ENCODE assay signal across 1 cellular context in genomic region chr19:38930776-38931761, GRCh38.
TF ChIP-seq lines count a peak whose summit lies in the region.

Gene MRPS12, plus strand, starts transcription at chr19:38930944. Its CDS starts 351 bp downstream, at chr19:38931295.

TF ChIP-seq in K562, 482 proteins besides CTCF, POLR2A, EP300 and RAD21 (continued from another document and continues in another):
- TF ChIP-seq ZBTB5 (IDR thresholded peaks at IDR 0.05): no peak
- TF ChIP-seq ETS1 (conservative IDR thresholded peaks at IDR 0.05; ENCODE audit: control insufficient read depth, low read depth, low read length): no peak; the same call in 1 of the 2 replicates
- peak; percentile 86 for TF ChIP-seq PML (IDR thresholded peaks at IDR 0.05; ENCODE audit: low read length)
- TF ChIP-seq ZZZ3 (IDR thresholded peaks at IDR 0.05): no peak
- no peak for TF ChIP-seq JUNB (CRISPR knock-in tag; conservative IDR thresholded peaks at IDR 0.05)
- peak; percentile 58 for TF ChIP-seq EP400 (IDR thresholded peaks at IDR 0.05)
- no peak for TF ChIP-seq SNRNP70 (optimal IDR thresholded peaks at IDR 0.05; ENCODE audit: low read depth, low read length)
- TF ChIP-seq LCOR (CRISPR knock-in tag; IDR thresholded peaks at IDR 0.05): no peak
- TF ChIP-seq ZNF232 (CRISPR knock-in tag; IDR thresholded peaks at IDR 0.05): no peak
- TF ChIP-seq DACH1 (IDR thresholded peaks at IDR 0.05; ENCODE audit: partially characterized antibody): no peak
- TF ChIP-seq U2AF2 (optimal IDR thresholded peaks at IDR 0.05; ENCODE audit: low read depth, low read length): no peak
- peak; percentile 48 for TF ChIP-seq NKRF (IDR thresholded peaks at IDR 0.05; ENCODE audit: borderline replicate concordance)
- TF ChIP-seq NELFE (IDR thresholded peaks at IDR 0.05; ENCODE audit: insufficient read depth, insufficient read length): no peak
- no peak for TF ChIP-seq MBD1 (CRISPR knock-in tag; IDR thresholded peaks at IDR 0.05)
- peak; percentile 81 for TF ChIP-seq CREB1 (IDR thresholded peaks at IDR 0.05)
- TF ChIP-seq CREB1 (CRISPR knock-in tag; IDR thresholded peaks at IDR 0.05): peak; percentile 86
- TF ChIP-seq POLR2H (tag; IDR thresholded peaks at IDR 0.05; ENCODE audit: low read depth): peak; percentile 74
- TF ChIP-seq ZNF696 (CRISPR knock-in tag; conservative IDR thresholded peaks at IDR 0.05): no peak
- no peak for TF ChIP-seq PBX2 (CRISPR knock-in tag; IDR thresholded peaks at IDR 0.05; ENCODE audit: low read depth)
- peak; percentile 87 for TF ChIP-seq PBX2 (tag; conservative IDR thresholded peaks at IDR 0.05; ENCODE audit: low read depth)
- TF ChIP-seq ZNF395 (CRISPR knock-in tag; IDR thresholded peaks at IDR 0.05): no peak
- no peak for TF ChIP-seq STAT6 (CRISPR knock-in tag; IDR thresholded peaks at IDR 0.05)
- no peak for TF ChIP-seq HNRNPLL (IDR thresholded peaks at IDR 0.05; ENCODE audit: low read depth, low read length, poor library complexity, severe bottlenecking)
- TF ChIP-seq ARID3B (CRISPR knock-in tag; IDR thresholded peaks at IDR 0.05; ENCODE audit: borderline replicate concordance): no peak
- TF ChIP-seq PTBP1 (IDR thresholded peaks at IDR 0.05; ENCODE audit: low read depth, low read length): no peak
- TF ChIP-seq RBFOX2 (IDR thresholded peaks at IDR 0.05; ENCODE audit: low read depth, low read length): peak; percentile 81
- TF ChIP-seq POLR2AphosphoS2 (IDR thresholded peaks at IDR 0.05; ENCODE audit: low read length): 0 out of 2 replicates have a peak, but pooled peaks have one; percentile 46
- TF ChIP-seq ZNF407 (IDR thresholded peaks at IDR 0.05; ENCODE audit: low read depth): no peak
- TF ChIP-seq KDM5B (IDR thresholded peaks at IDR 0.05; ENCODE audit: insufficient replicate concordance, low read depth, low read length): peak; percentile 62
